ENCODE assay signal across 21 cellular contexts in genomic region chr5:80372780-80373179, GRCh38.
"Had no signal": no experiment of that assay in that cellular context is flagged by ENCODE, and none has a peak within 500 bp of the region (broad histone marks: within the 10 kb centered on the region; RNA-seq: fewer than 3 reads in every experiment).

No MANE protein-coding gene starts in this region.

- H3K27ac ChIP-seq: coronary artery, gastrocnemius medialis, left ventricle myocardium inferior, lower lobe of right lung, neutrophil, testis, tibial nerve, upper lobe of right lung, vagina had no signal

- DNase-seq: effector CD8-positive, alpha-beta T cell; gastrocnemius medialis; glutamatergic neuron; left cardiac atrium; left ventricle myocardium inferior; lower lobe of right lung; mesenchymal stem cell; naive thymus-derived CD4-positive, alpha-beta T cell; nephron progenitor cell; right cardiac atrium; small intestine; stimulated activated CD4-positive, alpha-beta T cell treated with anti-CD3 and anti-CD28 coated beads, Interleukin-12 subunit alpha, Interleukin-12 subunit beta, amount 100 ng/mL, for 4 hours; stimulated activated CD4-positive, alpha-beta T cell treated with anti-CD3 and anti-CD28 coated beads, Interleukin-4, amount 100 ng/mL, for 1 hour; stimulated activated CD8-positive, alpha-beta memory T cell treated with anti-CD3 and anti-CD28 coated beads, Interleukin-4, amount 100 ng/mL, for 48 hours; stimulated activated naive CD8-positive, alpha-beta T cell treated with anti-CD3 and anti-CD28 coated beads, Interleukin-15, Interleukin-2, amounts not matched to agents 100 U/mL and 50 U/mL, for 24 hours; testis; upper lobe of right lung had no signal
